In genomic region chr2:102795641-102796040, GRCh38 we compare ENCODE assay signal across 12 cellular contexts. TPM values are rescaled to one million over a fixed set of nuclear protein-coding genes. Genes with fewer than 3 reads are reported as not detected.
A peak's percentile ranks its signal among the peaks of the same experiment; 100 is the strongest.
DNase-seq lines count a peak whose midpoint lies in the region; ATAC-seq and TF ChIP-seq lines count a peak whose summit lies in the region.
"Had no signal": no experiment of that assay in that cellular context is flagged by ENCODE, and none has a peak within 500 bp of the region (broad histone marks: within the 10 kb centered on the region; RNA-seq: fewer than 3 reads in every experiment).

No MANE protein-coding gene starts in this region.

- TF ChIP-seq CTCF in right atrium auricular region (IDR thresholded peaks at IDR 0.05): no peak
- TF ChIP-seq CTCF in VCaP (conservative IDR thresholded peaks at IDR 0.05): no peak

- H3K4me3 ChIP-seq in right atrium auricular region: no peak overlapping the region
- H3K4me3 ChIP-seq: GM12878 had no signal

- H3K27me3 ChIP-seq in right atrium auricular region: no peaks in the 10 kb centered on the region

- DNase-seq in right atrium auricular region (ENCODE audit: low spot score): no peak
- DNase-seq in left ventricle myocardium superior: no peak
- DNase-seq in left lobe of liver (ENCODE audit: low spot score): no peak
- DNase-seq in NCI-H524 treated with DMSO at 0.1 percent for 48 hours (lab: John Stamatoyannopoulos, UW): no peak
- DNase-seq in SIG-M5 (lab: John Stamatoyannopoulos, UW): no peak
- no peak for DNase-seq in mucosa of gallbladder (ENCODE audit: low spot score)
- DNase-seq: Calu3; CD4-positive, alpha-beta T cell; DMS 273 treated with DMSO at 0.1 percent for 48 hours had no signal

- H3K9me3 ChIP-seq in right atrium auricular region: peaks cover 0 to 11% of the 10 kb centered on the region in 2 donors

- peaks cover 24% of the 10 kb centered on the region for H3K36me3 ChIP-seq in right atrium auricular region

- ATAC-seq in left ventricle myocardium superior (no peak), left lobe of liver (peak; percentile 20)
- ATAC-seq: GM12878, HCT116 had no signal

- intact Hi-C loops in left ventricle myocardium superior (cut with micrococcal nuclease): no loop called here

- peaks cover 0 to 29% of the 10 kb centered on the region in 2 donors for H3K4me1 ChIP-seq in right atrium auricular region

- H3K27ac ChIP-seq in right atrium auricular region (peak overlapping the region; percentile 23 to 53), VCaP (peak overlapping the region; percentile 92)

RNA-seq across cellular contexts. Expression of gene TMEM182, which starts 33.8 kb away (rescaled TPM):
- 100 to 1,000 TPM in 1 of 2 donors, 10 to 100 TPM in 1; 75.4 to 212 TPM for total RNA-seq in right atrium auricular region
- 176 TPM for total RNA-seq in left ventricle myocardium superior
- 1.6 TPM for total RNA-seq in left lobe of liver
- total RNA-seq in mucosa of gallbladder: 4.9 TPM

Comparison
In these comparisons a context has a peak if more than half of its experiments do, and no peak if none do; other contexts are left out.
1. RNA of gene TMEM182, which starts 33.8 kb away (total RNA-seq): 75.4 to 212 TPM in right atrium auricular region and 176 TPM in left ventricle myocardium superior (single experiment); 4.9 TPM in mucosa of gallbladder (single experiment) and 1.6 TPM in left lobe of liver (single experiment); every median in the first group is over 10 times any median in the second.